In genomic region chr1:2226525-2227340, GRCh38 we compare ENCODE assay signal across 7 cellular contexts. TPM values are rescaled to one million over a fixed set of nuclear protein-coding genes. Genes with fewer than 3 reads are reported as not detected.
DNase-seq lines count a peak whose midpoint lies in the region; ATAC-seq and TF ChIP-seq lines count a peak whose summit lies in the region.

No MANE protein-coding gene starts in this region.

- peak in 1 of 2 experiments; percentile 47 for DNase-seq in SJSA1 (ENCODE audit: low read depth in 1 of 2, low spot score in 2 of 2)
- DNase-seq in fibroblast of villous mesenchyme (ENCODE audit: low read depth), result no peak
- DNase-seq in GM19238 (ENCODE audit: insufficient read length, low spot score), result no peak
- DNase-seq in epidermal melanocyte (ENCODE audit: insufficient read length, low spot score), result no peak
- no peak for DNase-seq in RPMI8226

- peak overlapping the region; percentile 73 for H2AFZ ChIP-seq in parathyroid adenoma

- peaks cover 20% of the 10 kb centered on the region for H3K79me2 ChIP-seq in parathyroid adenoma

- ATAC-seq in GM21737 (IDR thresholded peaks at IDR 0.05; ENCODE audit: unreplicated experiment), result peak; percentile 1

- no peak for TF ChIP-seq CTCF in fibroblast of villous mesenchyme (IDR thresholded peaks at IDR 0.05; ENCODE audit: insufficient read depth, low read depth, low read length)
- TF ChIP-seq CTCF in parathyroid adenoma (IDR thresholded peaks at IDR 0.05), result no peak

- peaks cover 37% of the 10 kb centered on the region for H3K36me3 ChIP-seq in SJSA1
- no peaks in the 10 kb centered on the region for H3K36me3 ChIP-seq in parathyroid adenoma (ENCODE audit: control insufficient read depth, insufficient read depth, low read length)

- no peaks in the 10 kb centered on the region for H3K27me3 ChIP-seq in SJSA1 (replicated peaks)
- H3K27me3 ChIP-seq in parathyroid adenoma (ENCODE audit: control insufficient read depth, insufficient read depth, low read length), result no peaks in the 10 kb centered on the region

- H3K27ac ChIP-seq in SJSA1 (peak overlapping the region; percentile 100), parathyroid adenoma (peak overlapping the region; percentile 84)

- H3K9me3 ChIP-seq in SJSA1 (replicated peaks) (peaks cover 3% of the 10 kb centered on the region; the same call in 1 of the 2 replicates), parathyroid adenoma (ENCODE audit: control insufficient read depth, low read length) (no peaks in the 10 kb centered on the region)

- H3K9ac ChIP-seq in parathyroid adenoma, result peak overlapping the region; percentile 37

- H3K4me2 ChIP-seq in parathyroid adenoma (ENCODE audit: low read length), result peak overlapping the region; percentile 92

- peaks cover 43% of the 10 kb centered on the region for H3K4me1 ChIP-seq in SJSA1 (replicated peaks)
- H3K4me1 ChIP-seq in parathyroid adenoma, result no peaks in the 10 kb centered on the region

- H3K4me3 ChIP-seq in SJSA1, result peak overlapping the region; percentile 100
- H3K4me3 ChIP-seq in fibroblast of villous mesenchyme (ENCODE audit: low read depth, low read length), result peak overlapping the region; percentile 73
- H3K4me3 ChIP-seq in parathyroid adenoma (ENCODE audit: low read depth, low read length), result peak overlapping the region; percentile 73

RNA-seq across cellular contexts. Expression of gene SKI, which starts 1.4 kb away (rescaled TPM):
- total RNA-seq in SJSA1 (2014; rRNA removed; shearing (Covaris generic)), result 9.6 and 24.3 TPM in 2 replicates
- 26.8 and 32.9 TPM in 2 replicates for total RNA-seq in fibroblast of villous mesenchyme

RNA-seq across cellular contexts. Expression of gene FAAP20, which starts 32.2 kb away (rescaled TPM):
- total RNA-seq in SJSA1 (2014; rRNA removed; shearing (Covaris generic)), result 39.2 and 48.6 TPM in 2 replicates
- total RNA-seq in fibroblast of villous mesenchyme, result 20.7 and 30.3 TPM in 2 replicates
